29 cellular contexts compared by ENCODE assay signal in genomic region chr1:55611123-55611522, GRCh38.
DNase-seq lines count a peak whose midpoint lies in the region; ATAC-seq and TF ChIP-seq lines count a peak whose summit lies in the region.
"Had no signal": no experiment of that assay in that cellular context is flagged by ENCODE, and none has a peak within 500 bp of the region (broad histone marks: within the 10 kb centered on the region; RNA-seq: fewer than 3 reads in every experiment).

No MANE protein-coding gene starts in this region.

- TF ChIP-seq POLR2A in upper lobe of left lung (IDR thresholded peaks at IDR 0.05): no peak

- H3K27ac ChIP-seq in osteoblast (ENCODE audit: low read depth, low read length) (no peak overlapping the region), upper lobe of left lung (no peak overlapping the region)
- H3K27ac ChIP-seq: brain microvascular endothelial cell, colonic mucosa, heart left ventricle, right lobe of liver, SJCRH30, suprapubic skin had no signal

- H3K4me1 ChIP-seq in osteoblast (ENCODE audit: insufficient read depth, low read length) (peaks cover 29% of the 10 kb centered on the region), BE2C (no peaks in the 10 kb centered on the region), upper lobe of left lung (no peaks in the 10 kb centered on the region)
- H3K4me1 ChIP-seq: colonic mucosa, heart left ventricle, right lobe of liver, SJCRH30 had no signal

- H3K27me3 ChIP-seq in osteoblast (ENCODE audit: insufficient read depth, low read length): no peaks in the 10 kb centered on the region
- H3K27me3 ChIP-seq in BE2C: no peaks in the 10 kb centered on the region
- H3K27me3 ChIP-seq in upper lobe of left lung: no peaks in the 10 kb centered on the region
- H3K27me3 ChIP-seq: brain microvascular endothelial cell, colonic mucosa, heart left ventricle, right lobe of liver, SJCRH30, suprapubic skin had no signal

- ATAC-seq in HG02571 (IDR thresholded peaks at IDR 0.05; ENCODE audit: unreplicated experiment) (no peak), upper lobe of left lung (ENCODE audit: low FRiP score in 2 of 2) (no peak), GM18858 (IDR thresholded peaks at IDR 0.05; ENCODE audit: unreplicated experiment) (no peak)
- ATAC-seq: activated CD8-positive, alpha-beta memory T cell treated with anti-CD3 and anti-CD28 coated beads, Interleukin-2, amount 10 ng/mL, durations not matched to agents 7 days and 5 days; heart left ventricle; right lobe of liver; WTC11 had no signal

- TF ChIP-seq CTCF in AG09319 (IDR thresholded peaks at IDR 0.05; ENCODE audit: low read depth, low read length) (peak; percentile 28), astrocyte of the spinal cord (IDR thresholded peaks at IDR 0.05; ENCODE audit: low read depth, low read length) (peak; percentile 5), osteoblast (IDR thresholded peaks at IDR 0.05; ENCODE audit: extremely low read depth, low read depth, low read length) (peak; percentile 19), BE2C (IDR thresholded peaks at IDR 0.05; ENCODE audit: low read depth, low read length) (no peak), upper lobe of left lung (IDR thresholded peaks at IDR 0.05) (no peak)

- WGBS in upper lobe of left lung, 2 donors: 90 to 91% methylated on average over 2 of the region's 2 CpGs

- no peaks in the 10 kb centered on the region for H3K36me3 ChIP-seq in osteoblast (ENCODE audit: insufficient read depth, low read length)
- no peaks in the 10 kb centered on the region for H3K36me3 ChIP-seq in BE2C
- no peaks in the 10 kb centered on the region for H3K36me3 ChIP-seq in upper lobe of left lung
- H3K36me3 ChIP-seq: brain microvascular endothelial cell, colonic mucosa, heart left ventricle, right lobe of liver, SJCRH30, suprapubic skin had no signal

- no peaks in the 10 kb centered on the region for H3K79me2 ChIP-seq in osteoblast (ENCODE audit: insufficient read depth, low read length)

- H3K4me2 ChIP-seq in osteoblast (ENCODE audit: insufficient read depth, low read length): no peak overlapping the region

- in situ Hi-C loops in astrocyte of the spinal cord (cut with HindIII; ENCODE audit: low sequenced_read_pairs): no loop called here

- H4K20me1 ChIP-seq in osteoblast (ENCODE audit: insufficient read depth, low read length): no peaks in the 10 kb centered on the region

- H3K9me3 ChIP-seq in osteoblast (ENCODE audit: low read depth, low read length) (no peaks in the 10 kb centered on the region), BE2C (no peaks in the 10 kb centered on the region), upper lobe of left lung (peaks cover 0 to 10% (median 0%) of the 10 kb centered on the region in 4 donors)
- H3K9me3 ChIP-seq: colonic mucosa, right lobe of liver, SJCRH30, suprapubic skin had no signal

- H3K4me3 ChIP-seq in astrocyte of the spinal cord (ENCODE audit: low read depth, low read length) (no peak overlapping the region), osteoblast (ENCODE audit: insufficient read depth, low read length) (no peak overlapping the region), BE2C (ENCODE audit: low read depth, low read length) (no peak overlapping the region), upper lobe of left lung (no peak overlapping the region)
- H3K4me3 ChIP-seq: colonic mucosa, heart left ventricle, right lobe of liver, SJCRH30, suprapubic skin had no signal

- DNase-seq in AG09319 (ENCODE audit: extremely low read depth, low read depth) (peak; percentile 59), astrocyte of the spinal cord (ENCODE audit: low read depth, low spot score) (peak; percentile 14), fibroblast of peridontal ligament (ENCODE audit: extremely low read depth) (peak; percentile 73), osteoblast (ENCODE audit: insufficient read length, low spot score, missing footprints) (no peak), BE2C (no peak), upper lobe of left lung (no peak)
- DNase-seq: 8988T; activated CD8-positive, alpha-beta memory T cell treated with anti-CD3 and anti-CD28 coated beads, Interleukin-2, amount 10 ng/mL, durations not matched to agents 7 days and 5 days; activated naive CD4-positive, alpha-beta T cell; activated T-cell treated with anti-CD3 and anti-CD28 coated beads, Interleukin-2, amount 50 U/mL, for 48 hours; AML-193; brain microvascular endothelial cell; CD8-positive, alpha-beta memory T cell; colonic mucosa; DMS153; endodermal cell; H7; heart left ventricle; NCI-H1417; NCI-H2081 treated with DMSO at 0.1 percent for 48 hours; NCI-H774; posterior cingulate gyrus; right lobe of liver; SJCRH30; stimulated activated naive CD4-positive, alpha-beta T cell had no signal

- H2AFZ ChIP-seq in osteoblast (ENCODE audit: low read length): peak overlapping the region; percentile 42

- no peak for TF ChIP-seq EP300 in upper lobe of left lung (IDR thresholded peaks at IDR 0.05)

Comparison
In these comparisons a context has a peak if more than half of its experiments do, and no peak if none do; other contexts are left out.
1. DNase-seq: peak in AG09319 (single experiment), astrocyte of the spinal cord (single experiment) and fibroblast of peridontal ligament (single experiment); none in osteoblast (single experiment), BE2C (single experiment) and upper lobe of left lung (0 of 2).
2. CTCF ChIP-seq: peak in AG09319 (single experiment), astrocyte of the spinal cord (single experiment) and osteoblast (single experiment); none in BE2C (single experiment) and upper lobe of left lung (0 of 6).